Comparison of ENCODE assay signal across 1 cellular context in genomic region chr2:190334479-190335224, GRCh38.
TF ChIP-seq lines count a peak whose summit lies in the region.

No MANE protein-coding gene starts in this region.

TF ChIP-seq in HepG2, 621 proteins besides CTCF, POLR2A, EP300 and RAD21 (continued from another document and continues in another):
- TF ChIP-seq, protein P1, sequence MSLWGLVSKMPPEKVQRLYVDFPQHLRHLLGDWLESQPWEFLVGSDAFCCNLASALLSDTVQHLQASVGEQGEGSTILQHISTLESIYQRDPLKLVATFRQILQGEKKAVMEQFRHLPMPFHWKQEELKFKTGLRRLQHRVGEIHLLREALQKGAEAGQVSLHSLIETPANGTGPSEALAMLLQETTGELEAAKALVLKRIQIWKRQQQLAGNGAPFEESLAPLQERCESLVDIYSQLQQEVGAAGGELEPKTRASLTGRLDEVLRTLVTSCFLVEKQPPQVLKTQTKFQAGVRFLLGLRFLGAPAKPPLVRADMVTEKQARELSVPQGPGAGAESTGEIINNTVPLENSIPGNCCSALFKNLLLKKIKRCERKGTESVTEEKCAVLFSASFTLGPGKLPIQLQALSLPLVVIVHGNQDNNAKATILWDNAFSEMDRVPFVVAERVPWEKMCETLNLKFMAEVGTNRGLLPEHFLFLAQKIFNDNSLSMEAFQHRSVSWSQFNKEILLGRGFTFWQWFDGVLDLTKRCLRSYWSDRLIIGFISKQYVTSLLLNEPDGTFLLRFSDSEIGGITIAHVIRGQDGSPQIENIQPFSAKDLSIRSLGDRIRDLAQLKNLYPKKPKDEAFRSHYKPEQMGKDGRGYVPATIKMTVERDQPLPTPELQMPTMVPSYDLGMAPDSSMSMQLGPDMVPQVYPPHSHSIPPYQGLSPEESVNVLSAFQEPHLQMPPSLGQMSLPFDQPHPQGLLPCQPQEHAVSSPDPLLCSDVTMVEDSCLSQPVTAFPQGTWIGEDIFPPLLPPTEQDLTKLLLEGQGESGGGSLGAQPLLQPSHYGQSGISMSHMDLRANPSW (CRISPR knock-in tag; IDR thresholded peaks at IDR 0.05; ENCODE audit: borderline replicate concordance): no peak
- TF ChIP-seq POLR2G (IDR thresholded peaks at IDR 0.05; ENCODE audit: low read depth, low read length): peak; percentile 91
- TF ChIP-seq ZFP37 (CRISPR knock-in tag; IDR thresholded peaks at IDR 0.05; ENCODE audit: borderline replicate concordance): no peak
- TF ChIP-seq TBX2 (CRISPR knock-in tag; IDR thresholded peaks at IDR 0.05; ENCODE audit: borderline replicate concordance): peak; percentile 22; the same call in 1 of the 2 replicates
- no peak for TF ChIP-seq ZNF256 (CRISPR knock-in tag; conservative IDR thresholded peaks at IDR 0.05)
- no peak for TF ChIP-seq CC2D1A (CRISPR knock-in tag; IDR thresholded peaks at IDR 0.05)
- TF ChIP-seq IRX3 (CRISPR knock-in tag; IDR thresholded peaks at IDR 0.05; ENCODE audit: borderline replicate concordance, low read depth): no peak
- TF ChIP-seq ZNF552 (CRISPR knock-in tag; IDR thresholded peaks at IDR 0.05; ENCODE audit: borderline replicate concordance): no peak
- no peak for TF ChIP-seq ZNF547 (CRISPR knock-in tag; IDR thresholded peaks at IDR 0.05)
- peak; percentile 56 to 57; a peak in 2 of 4 replicates for TF ChIP-seq HMGXB4 (CRISPR knock-in tag; IDR thresholded peaks at IDR 0.05; ENCODE audit: borderline replicate concordance in 1 of 2, low read depth in 1 of 2)
- TF ChIP-seq ZKSCAN5 (CRISPR knock-in tag; IDR thresholded peaks at IDR 0.05): no peak
- TF ChIP-seq MIER3 (CRISPR knock-in tag; IDR thresholded peaks at IDR 0.05; ENCODE audit: borderline replicate concordance): peak; percentile 87
- no peak for TF ChIP-seq LCORL (IDR thresholded peaks at IDR 0.05)
- peak; percentile 69; the same call in 1 of the 2 replicates for TF ChIP-seq LCORL (CRISPR knock-in tag; IDR thresholded peaks at IDR 0.05)
- peak; percentile 87; the same call in 1 of the 2 replicates for TF ChIP-seq DNMT3B (CRISPR knock-in tag; conservative IDR thresholded peaks at IDR 0.05)
- TF ChIP-seq YEATS2 (CRISPR knock-in tag; IDR thresholded peaks at IDR 0.05; ENCODE audit: borderline replicate concordance): no peak; the same call in 1 of the 2 replicates
- TF ChIP-seq CSRNP1 (CRISPR knock-in tag; IDR thresholded peaks at IDR 0.05): no peak
- TF ChIP-seq CSRNP2 (CRISPR knock-in tag; conservative IDR thresholded peaks at IDR 0.05; ENCODE audit: low read depth): no peak
- TF ChIP-seq PHB2 (IDR thresholded peaks at IDR 0.05; ENCODE audit: partially characterized antibody): no peak
- TF ChIP-seq ZNF556 (CRISPR knock-in tag; IDR thresholded peaks at IDR 0.05; ENCODE audit: borderline replicate concordance): peak; percentile 59; the same call in 1 of the 2 replicates
- no peak for TF ChIP-seq HOXA7 (CRISPR knock-in tag; IDR thresholded peaks at IDR 0.05)
- no peak for TF ChIP-seq RFX1 (IDR thresholded peaks at IDR 0.05)
- no peak for TF ChIP-seq SETDB1 (CRISPR knock-in tag; IDR thresholded peaks at IDR 0.05; ENCODE audit: borderline replicate concordance)
- no peak for TF ChIP-seq ZNF7 (CRISPR knock-in tag; IDR thresholded peaks at IDR 0.05)
- TF ChIP-seq, protein P2, sequence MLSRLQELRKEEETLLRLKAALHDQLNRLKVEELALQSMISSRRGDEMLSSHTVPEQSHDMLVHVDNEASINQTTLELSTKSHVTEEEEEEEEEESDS (CRISPR knock-in tag; IDR thresholded peaks at IDR 0.05; ENCODE audit: borderline replicate concordance): no peak
- no peak for TF ChIP-seq ZNF441 (CRISPR knock-in tag; IDR thresholded peaks at IDR 0.05; ENCODE audit: borderline replicate concordance)
- no peak for TF ChIP-seq ZNF17 (CRISPR knock-in tag; IDR thresholded peaks at IDR 0.05)
- no peak for TF ChIP-seq MYNN (CRISPR knock-in tag; IDR thresholded peaks at IDR 0.05; ENCODE audit: low read depth)
- TF ChIP-seq FOXJ3 (CRISPR knock-in tag; IDR thresholded peaks at IDR 0.05; ENCODE audit: borderline replicate concordance): peak; percentile 79; the same call in 1 of the 2 replicates
- TF ChIP-seq ZKSCAN8 (CRISPR knock-in tag; IDR thresholded peaks at IDR 0.05; ENCODE audit: borderline replicate concordance): peak; percentile 74
- no peak for TF ChIP-seq AGO2 (optimal IDR thresholded peaks at IDR 0.05; ENCODE audit: low read depth, low read length)
- no peak for TF ChIP-seq ZNF737 (CRISPR knock-in tag; IDR thresholded peaks at IDR 0.05; ENCODE audit: borderline replicate concordance)
- TF ChIP-seq ZNF720 (CRISPR knock-in tag; IDR thresholded peaks at IDR 0.05): no peak
- TF ChIP-seq SMARCE1 (IDR thresholded peaks at IDR 0.05; ENCODE audit: borderline replicate concordance): peak; percentile 64; the same call in 1 of the 2 replicates
- peak; percentile 42; the same call in 1 of the 2 replicates for TF ChIP-seq ZMYM3 (CRISPR knock-in tag; IDR thresholded peaks at IDR 0.05)
- TF ChIP-seq ETV6 (CRISPR knock-in tag; conservative IDR thresholded peaks at IDR 0.05): no peak
- no peak for TF ChIP-seq SRY (CRISPR knock-in tag; IDR thresholded peaks at IDR 0.05)
- TF ChIP-seq ZHX2 (IDR thresholded peaks at IDR 0.05; ENCODE audit: low read depth): no peak
- TF ChIP-seq ZHX2 (CRISPR knock-in tag; IDR thresholded peaks at IDR 0.05; ENCODE audit: borderline replicate concordance): no peak
- TF ChIP-seq MAF1 (CRISPR knock-in tag; IDR thresholded peaks at IDR 0.05; ENCODE audit: borderline replicate concordance): no peak
- peak; percentile 19; the same call in 1 of the 2 replicates for TF ChIP-seq ZNF609 (CRISPR knock-in tag; IDR thresholded peaks at IDR 0.05; ENCODE audit: borderline replicate concordance)
- TF ChIP-seq NRL (CRISPR knock-in tag; IDR thresholded peaks at IDR 0.05; ENCODE audit: borderline replicate concordance): no peak
